ENCODE assay signal across 6 cellular contexts in genomic region chr15:27097506-27097905, GRCh38.
"Had no signal": no experiment of that assay in that cellular context is flagged by ENCODE, and none has a peak within 500 bp of the region (broad histone marks: within the 10 kb centered on the region; RNA-seq: fewer than 3 reads in every experiment).

No MANE protein-coding gene starts in this region.

- H3K4me3 ChIP-seq: GM23248 had no signal

- H3K27ac Mint-ChIP-seq: H9, IgD-negative memory B cell had no signal

- H3K27ac ChIP-seq: GM23248, HL-60 had no signal

- H3K27me3 Mint-ChIP-seq: IgD-negative memory B cell had no signal

- ATAC-seq: HepG2 had no signal

- H3K9ac ChIP-seq: GM23248 had no signal

- H2AFZ ChIP-seq: GM23248 had no signal

- H3K9me3 Mint-ChIP-seq: H9 had no signal

- H3K4me3 Mint-ChIP-seq: H9, IgD-negative memory B cell had no signal

- H3K4me1 Mint-ChIP-seq: IgD-negative memory B cell had no signal

- DNase-seq: GM23248, H9, HCEC 1CT had no signal
